1 cellular context compared by ENCODE assay signal in the genomic region with DNA sequence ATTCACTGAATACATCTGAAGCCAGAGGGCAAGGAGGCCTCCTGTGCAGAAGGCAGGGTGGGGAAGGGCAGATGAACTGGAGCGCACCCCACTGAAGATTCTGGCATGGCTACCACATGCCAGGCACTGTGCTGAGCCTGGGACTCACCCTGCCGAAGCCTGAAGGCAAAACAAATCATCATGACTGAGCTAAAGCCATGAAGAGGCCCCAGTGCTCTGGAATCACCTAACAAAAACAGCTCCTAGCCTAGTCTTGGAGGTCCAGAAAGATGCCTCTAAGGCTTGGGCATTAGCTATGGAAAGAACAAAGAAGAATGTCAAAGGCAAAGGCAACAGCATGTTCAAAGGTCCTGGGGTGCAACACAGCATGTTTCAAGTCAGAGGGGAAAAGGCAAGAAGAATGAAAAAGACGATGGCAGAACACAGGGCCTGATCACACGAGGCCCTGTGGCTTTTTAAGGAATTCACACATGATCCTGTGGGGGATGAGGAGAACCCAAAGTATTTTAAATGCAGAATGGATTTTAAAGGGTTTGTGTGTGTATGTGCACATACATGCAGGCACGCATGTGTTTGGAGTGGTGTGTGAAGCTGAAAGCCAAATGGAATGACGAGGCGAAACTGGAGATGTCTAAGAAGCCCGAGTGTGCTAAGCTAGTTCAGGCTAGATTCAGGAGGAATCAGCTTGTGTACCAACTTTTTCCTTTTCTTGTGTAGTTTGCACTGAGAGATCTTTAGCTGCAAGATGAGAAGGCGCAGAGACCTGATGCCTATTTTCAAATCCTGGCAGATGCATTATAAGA.
TF ChIP-seq lines count a peak whose summit lies in the region.

No MANE protein-coding gene starts in this region.

TF ChIP-seq in HEK293, 187 proteins besides CTCF, POLR2A, EP300 and RAD21:
- TF ChIP-seq KLF10 (tag by site-specific recombination; IDR thresholded peaks at IDR 0.05) (no peak), ZNF623 (tag by site-specific recombination; IDR thresholded peaks at IDR 0.05) (peak; percentile 76), ZNF768 (tag by site-specific recombination; IDR thresholded peaks at IDR 0.05) (no peak), MYNN (tag by site-specific recombination; IDR thresholded peaks at IDR 0.05; ENCODE audit: borderline replicate concordance) (no peak)
